23 cellular contexts compared by ENCODE assay signal in genomic region chr1:91541918-91542533, GRCh38.
"Had no signal": no experiment of that assay in that cellular context is flagged by ENCODE, and none has a peak within 500 bp of the region (broad histone marks: within the 10 kb centered on the region; RNA-seq: fewer than 3 reads in every experiment).

No MANE protein-coding gene starts in this region.

- H3K4me3 Mint-ChIP-seq: naive B cell; stimulated activated memory B cell treated with anti-CD40 and anti-IgM and Interleukin-4, amounts not matched to agents 10 μg/mL and 1 μg/mL and 100 μg/mL, for 72 hours; stimulated activated naive CD8-positive, alpha-beta T cell treated with anti-CD3 and anti-CD28 coated beads, Interleukin-15, Interleukin-2, amounts not matched to agents 100 ng/mL and 50 ng/mL, for 24 hours had no signal

- H3K4me1 Mint-ChIP-seq: naive B cell; stimulated activated memory B cell treated with anti-CD40 and anti-IgM and Interleukin-4, amounts not matched to agents 10 μg/mL and 1 μg/mL and 100 μg/mL, for 72 hours had no signal

- H3K27ac Mint-ChIP-seq: naive B cell; stimulated activated memory B cell treated with anti-CD40 and anti-IgM and Interleukin-4, amounts not matched to agents 10 μg/mL and 1 μg/mL and 100 μg/mL, for 72 hours; stimulated activated naive CD8-positive, alpha-beta T cell treated with anti-CD3 and anti-CD28 coated beads, Interleukin-15, Interleukin-2, amounts not matched to agents 100 ng/mL and 50 ng/mL, for 24 hours had no signal

- ATAC-seq: gastrocnemius medialis; left cardiac atrium; lower lobe of right lung; sciatic nerve; stimulated activated memory B cell treated with anti-CD40 and anti-IgM and Interleukin-4, amounts not matched to agents 10 μg/mL and 1 μg/mL and 100 μg/mL, for 72 hours; upper lobe of right lung had no signal

- DNase-seq: effector CD4-positive, alpha-beta T cell; gastrocnemius medialis; glutamatergic neuron; kidney; left cardiac atrium; left ventricle myocardium inferior; lower lobe of right lung; mesenchymal stem cell; midbrain; naive B cell; posterior cingulate gyrus; spleen; stimulated activated CD4-positive, alpha-beta T cell treated with anti-CD3 and anti-CD28 coated beads, Interleukin-15, amount 100 ng/mL, for 24 hours; stimulated activated CD4-positive, alpha-beta T cell treated with anti-CD3 and anti-CD28 coated beads, Interleukin-1b, Interleukin-23, amount 100 ng/mL, for 48 hours; stimulated activated CD4-positive, alpha-beta T cell treated with anti-CD3 and anti-CD28 coated beads, Interleukin-4, amount 100 ng/mL, for 24 hours; testis; upper lobe of right lung had no signal

- H3K27ac ChIP-seq: coronary artery, gastrocnemius medialis, left ventricle myocardium inferior, lower lobe of right lung, testis, tibial nerve, upper lobe of right lung, vagina had no signal

- H3K9me3 ChIP-seq: gastrocnemius medialis, left ventricle myocardium inferior, lower lobe of right lung, spleen, testis, tibial nerve, upper lobe of right lung, vagina had no signal

- H3K27me3 ChIP-seq: gastrocnemius medialis, spleen, testis, tibial nerve, upper lobe of right lung, vagina had no signal

- H3K36me3 Mint-ChIP-seq: naive B cell; stimulated activated memory B cell treated with anti-CD40 and anti-IgM and Interleukin-4, amounts not matched to agents 10 μg/mL and 1 μg/mL and 100 μg/mL, for 72 hours had no signal

- H3K4me1 ChIP-seq: testis had no signal

- H3K4me3 ChIP-seq: coronary artery, gastrocnemius medialis, left ventricle myocardium inferior, lower lobe of right lung, spleen, testis, tibial nerve, upper lobe of right lung, vagina had no signal

- H3K36me3 ChIP-seq: gastrocnemius medialis, left ventricle myocardium inferior, lower lobe of right lung, spleen, tibial nerve, upper lobe of right lung, vagina had no signal

- H3K9me3 Mint-ChIP-seq: naive B cell; stimulated activated memory B cell treated with anti-CD40 and anti-IgM and Interleukin-4, amounts not matched to agents 10 μg/mL and 1 μg/mL and 100 μg/mL, for 72 hours; stimulated activated naive CD8-positive, alpha-beta T cell treated with anti-CD3 and anti-CD28 coated beads, Interleukin-15, Interleukin-2, amounts not matched to agents 100 ng/mL and 50 ng/mL, for 24 hours had no signal

- H3K27me3 Mint-ChIP-seq: stimulated activated naive CD8-positive, alpha-beta T cell treated with anti-CD3 and anti-CD28 coated beads, Interleukin-15, Interleukin-2, amounts not matched to agents 100 ng/mL and 50 ng/mL, for 24 hours had no signal
